In genomic region chr5:88680253-88681132, GRCh38 we compare ENCODE assay signal across 8 cellular contexts.
DNase-seq lines count a peak whose midpoint lies in the region; ATAC-seq lines count a peak whose summit lies in the region.

No MANE protein-coding gene starts in this region.

- peaks cover 88% of the 10 kb centered on the region for H3K27me3 Mint-ChIP-seq in dendritic cell treated with granulocyte-macrophage colony-stimulating factor and Interleukin-4, amounts not matched to agents 40 ng/mL and 50 ng/mL, for 4 days

- peaks cover 52% of the 10 kb centered on the region for H3K4me1 Mint-ChIP-seq in dendritic cell treated with granulocyte-macrophage colony-stimulating factor and Interleukin-4, amounts not matched to agents 40 ng/mL and 50 ng/mL, for 4 days (ENCODE audit: low read depth)

- H3K9me3 Mint-ChIP-seq in dendritic cell treated with granulocyte-macrophage colony-stimulating factor and Interleukin-4, amounts not matched to agents 40 ng/mL and 50 ng/mL, for 4 days = no peaks in the 10 kb centered on the region

- H3K27ac Mint-ChIP-seq in dendritic cell treated with granulocyte-macrophage colony-stimulating factor and Interleukin-4, amounts not matched to agents 40 ng/mL and 50 ng/mL, for 4 days = no peak overlapping the region

- DNase-seq in A172 (ENCODE audit: low spot score) (peak; percentile 40), NCI-H2227 treated with DMSO at 0.1 percent for 48 hours (lab: John Stamatoyannopoulos, UW) (peak; percentile 59), lung microvascular endothelial cell (ENCODE audit: low read depth in 2 of 2) (peak; percentile 55 to 72)
- DNase-seq in activated CD4-positive, alpha-beta T cell treated with anti-CD3 and anti-CD28 coated beads, Interleukin-2, amount 50 U/mL, for 1 hour = peak; percentile 74
- DNase-seq in stimulated activated CD8-positive, alpha-beta memory T cell treated with anti-CD3 and anti-CD28 coated beads, Interleukin-12 subunit alpha, Interleukin-12 subunit beta, amount 100 ng/mL, for 1 hour (ENCODE audit: low read depth) = peak; percentile 65

- ATAC-seq in GM18508 (IDR thresholded peaks at IDR 0.05; ENCODE audit: insufficient read depth, unreplicated experiment) (peak; percentile 61), HG02973 (IDR thresholded peaks at IDR 0.05; ENCODE audit: unreplicated experiment) (peak; percentile 73)

- intact Hi-C loops in dendritic cell treated with granulocyte-macrophage colony-stimulating factor and Interleukin-4, amounts not matched to agents 40 ng/mL and 50 ng/mL, for 4 days (cut with micrococcal nuclease) = loop anchor here (5.0 kb wide), 1 partner anchor 533 kb away; no protein-coding TSS in a partner anchor

- peak overlapping the region; percentile 67 for H3K4me3 Mint-ChIP-seq in dendritic cell treated with granulocyte-macrophage colony-stimulating factor and Interleukin-4, amounts not matched to agents 40 ng/mL and 50 ng/mL, for 4 days

- no peaks in the 10 kb centered on the region for H3K36me3 Mint-ChIP-seq in dendritic cell treated with granulocyte-macrophage colony-stimulating factor and Interleukin-4, amounts not matched to agents 40 ng/mL and 50 ng/mL, for 4 days (ENCODE audit: low read depth)

Comparison
In these comparisons a context has a peak if more than half of its experiments do, and no peak if none do; other contexts are left out.
1. Peak in every context shown above with its lines: DNase-seq and ATAC-seq.